In genomic region chr5:145778144-145778900, GRCh38 we compare ENCODE assay signal across 27 cellular contexts. TPM values are rescaled to one million over a fixed set of nuclear protein-coding genes. Genes with fewer than 3 reads are reported as not detected.
DNase-seq lines count a peak whose midpoint lies in the region; ATAC-seq and TF ChIP-seq lines count a peak whose summit lies in the region.
"Had no signal": no experiment of that assay in that cellular context is flagged by ENCODE, and none has a peak within 500 bp of the region (broad histone marks: within the 10 kb centered on the region; RNA-seq: fewer than 3 reads in every experiment).

No MANE protein-coding gene starts in this region.

- 82% methylated on average over 12 of the region's 12 CpGs for WGBS in right cardiac atrium

- no peaks in the 10 kb centered on the region for H3K4me1 Mint-ChIP-seq in activated T-cell treated with anti-CD3 and anti-CD28 coated beads, Interleukin-2, amount 50 U/mL, for 72 hours (ENCODE audit: low read depth)

- no peak overlapping the region for H3K9ac ChIP-seq in BLaER1
- H3K9ac ChIP-seq: BLaER1 treated with 17β-estradiol and CSF1 and Interleukin-3, amounts not matched to agents 10 nM and 100 nM had no signal

- in situ Hi-C loops in gastrocnemius medialis (cut with MboI; ENCODE audit: low sequenced_read_pairs in 4 of 4): no loop called here

- no peak for ATAC-seq in RWPE2 (ENCODE audit: low read depth)
- peak; percentile 71 to 85 for ATAC-seq in right cardiac atrium
- peak in 1 of 2 donors; percentile 13 for ATAC-seq in gastrocnemius medialis
- no peak for ATAC-seq in HG02884 (IDR thresholded peaks at IDR 0.05; ENCODE audit: unreplicated experiment)
- ATAC-seq in activated T-cell treated with anti-CD3 and anti-CD28 coated beads, Interleukin-2, amount 50 U/mL, for 72 hours (replicated peaks in 1 of 2): no peak
- no peak for ATAC-seq in GM21360 (IDR thresholded peaks at IDR 0.05; ENCODE audit: unreplicated experiment)

- no peaks in the 10 kb centered on the region for H3K27me3 Mint-ChIP-seq in activated T-cell treated with anti-CD3 and anti-CD28 coated beads, Interleukin-2, amount 50 U/mL, for 72 hours (ENCODE audit: low read depth)
- H3K27me3 Mint-ChIP-seq: activated CD4-positive, alpha-beta memory T cell treated with anti-CD3 and anti-CD28 coated beads for 36 hours; stimulated activated naive CD8-positive, alpha-beta T cell treated with anti-CD3 and anti-CD28 coated beads, Interleukin-15, Interleukin-2, amounts not matched to agents 100 ng/mL and 50 ng/mL, for 24 hours had no signal

- peaks cover 0 to 2% of the 10 kb centered on the region in 2 donors for H3K9me3 Mint-ChIP-seq in activated T-cell treated with anti-CD3 and anti-CD28 coated beads, Interleukin-2, amount 50 U/mL, for 72 hours
- H3K9me3 Mint-ChIP-seq: activated CD4-positive, alpha-beta memory T cell treated with anti-CD3 and anti-CD28 coated beads for 36 hours; activated T-helper 2 cell treated with anti-CD3 and anti-CD28 coated beads, Interferon-gamma antibody, Interleukin-2, Interleukin-4, amounts not matched to agents 10 μg/mL and 5 μg/mL and 100 μg/mL, durations not matched to agents 14 hours and 24 hours and 36 hours; stimulated activated naive CD8-positive, alpha-beta T cell treated with anti-CD3 and anti-CD28 coated beads, Interleukin-15, Interleukin-2, amounts not matched to agents 100 ng/mL and 50 ng/mL, for 24 hours; T-helper 2 cell treated with Interferon-gamma antibody and Interleukin-4, amounts not matched to agents 5 μg/mL and 100 μg/mL, for 36 hours had no signal

- no peak for TF ChIP-seq POLR2A in gastrocnemius medialis (IDR thresholded peaks at IDR 0.05)

- no peaks in the 10 kb centered on the region for H3K36me3 Mint-ChIP-seq in activated T-cell treated with anti-CD3 and anti-CD28 coated beads, Interleukin-2, amount 50 U/mL, for 72 hours (ENCODE audit: insufficient read depth in 2 of 2)
- H3K36me3 Mint-ChIP-seq: activated CD4-positive, alpha-beta memory T cell treated with anti-CD3 and anti-CD28 coated beads for 36 hours had no signal

- H3K9me3 ChIP-seq in BLaER1: peaks cover 25% of the 10 kb centered on the region
- no peaks in the 10 kb centered on the region for H3K9me3 ChIP-seq in RWPE2 (ENCODE audit: severe bottlenecking)
- H3K9me3 ChIP-seq in right cardiac atrium (ENCODE audit: control insufficient read depth, low read length): no peaks in the 10 kb centered on the region
- H3K9me3 ChIP-seq in gastrocnemius medialis: no peaks in the 10 kb centered on the region
- H3K9me3 ChIP-seq: thoracic aorta had no signal

- peak; percentile 58 for DNase-seq in RWPE2 (ENCODE audit: low spot score)
- peak; percentile 67 to 77 (median 70) for DNase-seq in right cardiac atrium
- peak; percentile 3 to 21 for DNase-seq in gastrocnemius medialis
- no peak for DNase-seq in activated T-cell treated with anti-CD3 and anti-CD28 coated beads, Interleukin-2, amount 50 U/mL, for 72 hours
- DNase-seq: activated CD4-positive, alpha-beta memory T cell treated with anti-CD3 and anti-CD28 coated beads for 36 hours; activated CD4-positive, alpha-beta T cell treated with anti-CD3 and anti-CD28 coated beads for 1 hour; activated CD8-positive, alpha-beta memory T cell treated with anti-CD3 and anti-CD28 coated beads, Interleukin-2, amount 50 U/mL, for 4 hours; activated naive CD4-positive, alpha-beta T cell treated with anti-CD3 and anti-CD28 coated beads, Interleukin-2, amount 50 U/mL, for 16 hours; amniotic stem cell; DMS153; H9; Karpas-422; mesenchymal stem cell; NCI-H1436; NCI-H2081 treated with DMSO at 0.1 percent for 48 hours; NCI-H226; nucleus accumbens; SIG-M5 had no signal

- no peak overlapping the region for H3K4me2 ChIP-seq in BLaER1
- H3K4me2 ChIP-seq: BLaER1 treated with 17β-estradiol and CSF1 and Interleukin-3, amounts not matched to agents 10 nM and 100 nM had no signal

- H3K27me3 ChIP-seq in BLaER1 (no peaks in the 10 kb centered on the region), RWPE2 (ENCODE audit: insufficient read depth, poor library complexity, severe bottlenecking) (no peaks in the 10 kb centered on the region), right cardiac atrium (ENCODE audit: control insufficient read depth, insufficient read depth) (no peaks in the 10 kb centered on the region), gastrocnemius medialis (no peaks in the 10 kb centered on the region)
- H3K27me3 ChIP-seq: BLaER1 treated with 17β-estradiol and CSF1 and Interleukin-3, amounts not matched to agents 10 nM and 100 nM had no signal

- peaks cover 57% of the 10 kb centered on the region for H3K36me3 ChIP-seq in BLaER1
- H3K36me3 ChIP-seq in RWPE2 (ENCODE audit: low read depth): no peaks in the 10 kb centered on the region
- no peaks in the 10 kb centered on the region for H3K36me3 ChIP-seq in gastrocnemius medialis
- H3K36me3 ChIP-seq: thoracic aorta had no signal

- intact Hi-C loops in right cardiac atrium (cut with DNase I): no loop called here
- intact Hi-C loops in gastrocnemius medialis (cut with DNase I; ENCODE audit: low total_unique reads): no loop called here

- no peaks in the 10 kb centered on the region for H3K4me1 ChIP-seq in BLaER1
- H3K4me1 ChIP-seq in RWPE2 (ENCODE audit: insufficient read depth, poor library complexity, severe bottlenecking): peaks cover 18% of the 10 kb centered on the region
- H3K4me1 ChIP-seq in right cardiac atrium (ENCODE audit: control insufficient read depth, insufficient read depth, low read length): no peaks in the 10 kb centered on the region
- H3K4me1 ChIP-seq in gastrocnemius medialis: no peaks in the 10 kb centered on the region

- H3K4me3 Mint-ChIP-seq in activated T-cell treated with anti-CD3 and anti-CD28 coated beads, Interleukin-2, amount 50 U/mL, for 72 hours: no peak overlapping the region
- H3K4me3 Mint-ChIP-seq: activated CD4-positive, alpha-beta memory T cell treated with anti-CD3 and anti-CD28 coated beads for 36 hours; H9; stimulated activated naive CD8-positive, alpha-beta T cell treated with anti-CD3 and anti-CD28 coated beads, Interleukin-15, Interleukin-2, amounts not matched to agents 100 ng/mL and 50 ng/mL, for 24 hours; T-helper 2 cell treated with Interferon-gamma antibody and Interleukin-4, amounts not matched to agents 5 μg/mL and 100 μg/mL, for 36 hours had no signal

- H3K4me3 ChIP-seq in BLaER1: 0 out of 2 replicates have a peak overlapping the region, but pooled peaks have one; percentile 3
- no peak overlapping the region for H3K4me3 ChIP-seq in RWPE2 (ENCODE audit: severe bottlenecking)
- H3K4me3 ChIP-seq in right cardiac atrium (ENCODE audit: low read length): no peak overlapping the region
- no peak overlapping the region for H3K4me3 ChIP-seq in gastrocnemius medialis
- H3K4me3 ChIP-seq: BLaER1 treated with 17β-estradiol and CSF1 and Interleukin-3, amounts not matched to agents 10 nM and 100 nM; skin epidermis; thoracic aorta had no signal

- no peak overlapping the region for H3K27ac Mint-ChIP-seq in activated T-cell treated with anti-CD3 and anti-CD28 coated beads, Interleukin-2, amount 50 U/mL, for 72 hours
- H3K27ac Mint-ChIP-seq: activated CD4-positive, alpha-beta memory T cell treated with anti-CD3 and anti-CD28 coated beads for 36 hours; activated T-helper 2 cell treated with anti-CD3 and anti-CD28 coated beads, Interferon-gamma antibody, Interleukin-2, Interleukin-4, amounts not matched to agents 10 μg/mL and 5 μg/mL and 100 μg/mL, durations not matched to agents 14 hours and 24 hours and 36 hours; H9; stimulated activated naive CD8-positive, alpha-beta T cell treated with anti-CD3 and anti-CD28 coated beads, Interleukin-15, Interleukin-2, amounts not matched to agents 100 ng/mL and 50 ng/mL, for 24 hours; T-helper 2 cell treated with Interferon-gamma antibody and Interleukin-4, amounts not matched to agents 5 μg/mL and 100 μg/mL, for 36 hours had no signal

- no peaks in the 10 kb centered on the region for H4K20me1 ChIP-seq in BLaER1
- H4K20me1 ChIP-seq: BLaER1 treated with 17β-estradiol and CSF1 and Interleukin-3, amounts not matched to agents 10 nM and 100 nM had no signal

- TF ChIP-seq CTCF in RWPE2 (IDR thresholded peaks at IDR 0.05; ENCODE audit: poor library complexity, severe bottlenecking) (no peak), gastrocnemius medialis (IDR thresholded peaks at IDR 0.05 in 4 of 5, conservative IDR thresholded peaks at IDR 0.05 in 1 of 5) (no peak)

- H3K27ac ChIP-seq in BLaER1 (no peak overlapping the region), RWPE2 (ENCODE audit: poor library complexity, severe bottlenecking) (no peak overlapping the region), right cardiac atrium (ENCODE audit: low read length) (no peak overlapping the region), gastrocnemius medialis (no peak overlapping the region)
- H3K27ac ChIP-seq: BLaER1 treated with 17β-estradiol and CSF1 and Interleukin-3, amounts not matched to agents 10 nM and 100 nM; skin epidermis had no signal

RNA-seq across cellular contexts. Expression of gene PRELID2, which starts 56.8 kb away (rescaled TPM):
- total RNA-seq in right cardiac atrium (10 to 100 TPM; 39.1 to 85.4 (median 44.8) TPM), gastrocnemius medialis (1 to 10 TPM in 3 of 4 donors, not detected in 1; 1.1 to 6.7 (median 1.2) TPM)
- 4.3 TPM for polyA plus RNA-seq in right cardiac atrium
- 1 to 10 TPM; 2.3 to 4.6 TPM for total RNA-seq in activated T-cell treated with anti-CD3 and anti-CD28 coated beads, Interleukin-2, amount 50 U/mL, for 72 hours

Comparison
In these comparisons a context has a peak if more than half of its experiments do, and no peak if none do; other contexts are left out.
1. ATAC-seq: peak in right cardiac atrium (2 of 2); none in RWPE2 (single experiment), HG02884 (single experiment), activated T-cell treated with anti-CD3 and anti-CD28 coated beads, Interleukin-2, amount 50 U/mL, for 72 hours (0 of 2) and GM21360 (single experiment).
2. DNase-seq: peak in RWPE2 (single experiment), right cardiac atrium (3 of 3) and gastrocnemius medialis (2 of 2); none in activated T-cell treated with anti-CD3 and anti-CD28 coated beads, Interleukin-2, amount 50 U/mL, for 72 hours (0 of 2).
3. RNA of gene PRELID2, which starts 56.8 kb away (total RNA-seq): 39.1 to 85.4 TPM in right cardiac atrium; 2.3 to 4.6 TPM in activated T-cell treated with anti-CD3 and anti-CD28 coated beads, Interleukin-2, amount 50 U/mL, for 72 hours and 1.1 to 6.7 TPM in gastrocnemius medialis; every median in the first group is over 4 times any median in the second.